Comparison of ENCODE assay signal across 16 cellular contexts in genomic region chr21:46421756-46422555, GRCh38. TPM values are rescaled to one million over a fixed set of nuclear protein-coding genes. Genes with fewer than 3 reads are reported as not detected.
DNase-seq lines count a peak whose midpoint lies in the region; ATAC-seq and TF ChIP-seq lines count a peak whose summit lies in the region.
"Had no signal": no experiment of that assay in that cellular context is flagged by ENCODE, and none has a peak within 500 bp of the region (broad histone marks: within the 10 kb centered on the region; RNA-seq: fewer than 3 reads in every experiment).

No MANE protein-coding gene starts in this region.

- no peak for DNase-seq in activated CD8-positive, alpha-beta T cell treated with anti-CD3 and anti-CD28 coated beads, Interleukin-2, amount 10 ng/mL, durations not matched to agents 7 days and 5 days
- no peak for DNase-seq in activated CD8-positive, alpha-beta T cell treated with anti-CD3 and anti-CD28 coated beads for 36 hours
- DNase-seq in H9 (no peak), immature natural killer cell (no peak), sigmoid colon (peak; percentile 42)
- DNase-seq in activated T-helper 2 cell treated with anti-CD3 and anti-CD28 coated beads, Interferon-gamma antibody, Interleukin-2, Interleukin-4, amounts not matched to agents 10 μg/mL and 5 μg/mL and 100 μg/mL, durations not matched to agents 14 hours and 24 hours and 36 hours (ENCODE audit: low spot score): no peak
- DNase-seq: 8988T, GF-D8, IMR-90, NCI-H1417, NCI-H1930, NCI-H2171 treated with DMSO at 0.1 percent for 48 hours, Peyer's patch, SHP77 treated with DMSO at 0.1 percent for 48 hours had no signal

- H3K23ac ChIP-seq in H9 (ENCODE audit: insufficient read length, low read depth, low read length): no peak overlapping the region

- no peaks in the 10 kb centered on the region for H3K9me3 Mint-ChIP-seq in activated CD8-positive, alpha-beta T cell treated with anti-CD3 and anti-CD28 coated beads, Interleukin-2, amount 10 ng/mL, durations not matched to agents 7 days and 5 days (ENCODE audit: insufficient read depth)
- no peaks in the 10 kb centered on the region for H3K9me3 Mint-ChIP-seq in activated CD8-positive, alpha-beta T cell treated with anti-CD3 and anti-CD28 coated beads for 36 hours
- H3K9me3 Mint-ChIP-seq in H9: no peaks in the 10 kb centered on the region
- no peaks in the 10 kb centered on the region for H3K9me3 Mint-ChIP-seq in immature natural killer cell
- H3K9me3 Mint-ChIP-seq in activated T-helper 2 cell treated with anti-CD3 and anti-CD28 coated beads, Interferon-gamma antibody, Interleukin-2, Interleukin-4, amounts not matched to agents 10 μg/mL and 5 μg/mL and 100 μg/mL, durations not matched to agents 14 hours and 24 hours and 36 hours: no peaks in the 10 kb centered on the region

- ATAC-seq in activated CD8-positive, alpha-beta T cell treated with anti-CD3 and anti-CD28 coated beads, Interleukin-2, amount 10 ng/mL, durations not matched to agents 7 days and 5 days: no peak
- ATAC-seq in activated CD8-positive, alpha-beta T cell treated with anti-CD3 and anti-CD28 coated beads for 36 hours: no peak
- ATAC-seq in HG02981 (IDR thresholded peaks at IDR 0.05; ENCODE audit: unreplicated experiment) (no peak), HG02588 (IDR thresholded peaks at IDR 0.05; ENCODE audit: unreplicated experiment) (no peak)

- H3K14ac ChIP-seq in H9 (ENCODE audit: insufficient read depth, low read length): no peak overlapping the region; the same call in 1 of the 2 replicates

- H2BK5ac ChIP-seq in H9 (ENCODE audit: insufficient read length, low read length): no peak overlapping the region

- no peak overlapping the region for H3K4me3 ChIP-seq in sigmoid colon
- H3K4me3 ChIP-seq: Peyer's patch had no signal

- intact Hi-C loops in activated CD8-positive, alpha-beta T cell treated with anti-CD3 and anti-CD28 coated beads for 36 hours (cut with micrococcal nuclease): no loop called here
- intact Hi-C loops in sigmoid colon (cut with DNase I): no loop called here
- intact Hi-C loops in activated T-helper 2 cell treated with anti-CD3 and anti-CD28 coated beads, Interferon-gamma antibody, Interleukin-2, Interleukin-4, amounts not matched to agents 10 μg/mL and 5 μg/mL and 100 μg/mL, durations not matched to agents 14 hours and 24 hours and 36 hours (cut with micrococcal nuclease): no loop called here

- H3K4ac ChIP-seq in H9 (ENCODE audit: low read depth, low read length): no peak overlapping the region

- no peaks in the 10 kb centered on the region for H3K27me3 Mint-ChIP-seq in activated CD8-positive, alpha-beta T cell treated with anti-CD3 and anti-CD28 coated beads, Interleukin-2, amount 10 ng/mL, durations not matched to agents 7 days and 5 days (ENCODE audit: low read depth)
- no peaks in the 10 kb centered on the region for H3K27me3 Mint-ChIP-seq in activated CD8-positive, alpha-beta T cell treated with anti-CD3 and anti-CD28 coated beads for 36 hours
- H3K27me3 Mint-ChIP-seq in H9 (ENCODE audit: low read depth) (no peaks in the 10 kb centered on the region), immature natural killer cell (ENCODE audit: low read depth in 3 of 3) (peaks cover 15 to 26% (median 24%) of the 10 kb centered on the region in 3 donors)
- no peaks in the 10 kb centered on the region for H3K27me3 Mint-ChIP-seq in activated T-helper 2 cell treated with anti-CD3 and anti-CD28 coated beads, Interferon-gamma antibody, Interleukin-2, Interleukin-4, amounts not matched to agents 10 μg/mL and 5 μg/mL and 100 μg/mL, durations not matched to agents 14 hours and 24 hours and 36 hours (ENCODE audit: low read depth)

- no peak overlapping the region for H3K9ac ChIP-seq in H9 (ENCODE audit: extremely low read depth, insufficient read length, low read length)

- peaks cover 38% of the 10 kb centered on the region for H3K36me3 Mint-ChIP-seq in activated CD8-positive, alpha-beta T cell treated with anti-CD3 and anti-CD28 coated beads, Interleukin-2, amount 10 ng/mL, durations not matched to agents 7 days and 5 days (ENCODE audit: low read depth)
- H3K36me3 Mint-ChIP-seq in activated CD8-positive, alpha-beta T cell treated with anti-CD3 and anti-CD28 coated beads for 36 hours (ENCODE audit: low read depth): peaks cover 14% of the 10 kb centered on the region
- peaks cover 10 to 47% (median 45%) of the 10 kb centered on the region in 3 experiments for H3K36me3 Mint-ChIP-seq in H9 (ENCODE audit: insufficient read depth in 1 of 3, low read depth in 3 of 3)
- H3K36me3 Mint-ChIP-seq in immature natural killer cell: peaks cover 14 to 23% (median 21%) of the 10 kb centered on the region in 3 donors
- peaks cover 23% of the 10 kb centered on the region for H3K36me3 Mint-ChIP-seq in activated T-helper 2 cell treated with anti-CD3 and anti-CD28 coated beads, Interferon-gamma antibody, Interleukin-2, Interleukin-4, amounts not matched to agents 10 μg/mL and 5 μg/mL and 100 μg/mL, durations not matched to agents 14 hours and 24 hours and 36 hours (ENCODE audit: low read depth)

- peak overlapping the region; percentile 60 for H3K27ac Mint-ChIP-seq in activated CD8-positive, alpha-beta T cell treated with anti-CD3 and anti-CD28 coated beads, Interleukin-2, amount 10 ng/mL, durations not matched to agents 7 days and 5 days
- no peak overlapping the region for H3K27ac Mint-ChIP-seq in activated CD8-positive, alpha-beta T cell treated with anti-CD3 and anti-CD28 coated beads for 36 hours
- H3K27ac Mint-ChIP-seq in H9: peak overlapping the region; percentile 70 to 77 (median 72); a peak in 2 of 7 replicates
- H3K27ac Mint-ChIP-seq in immature natural killer cell: peak overlapping the region in 4 of 6 donors; percentile 49 to 100 (median 72)
- no peak overlapping the region for H3K27ac Mint-ChIP-seq in activated T-helper 2 cell treated with anti-CD3 and anti-CD28 coated beads, Interferon-gamma antibody, Interleukin-2, Interleukin-4, amounts not matched to agents 10 μg/mL and 5 μg/mL and 100 μg/mL, durations not matched to agents 14 hours and 24 hours and 36 hours

- CTCF ChIA-PET in activated CD8-positive, alpha-beta T cell treated with anti-CD3 and anti-CD28 coated beads, Interleukin-2, amount 10 ng/mL, durations not matched to agents 7 days and 5 days (lab: Charles Lee): no interaction called here
- CTCF ChIA-PET in activated CD8-positive, alpha-beta T cell treated with anti-CD3 and anti-CD28 coated beads for 36 hours (lab: Charles Lee): no interaction called here

- H2BK12ac ChIP-seq in H9 (ENCODE audit: insufficient read length, low read depth, low read length): no peak overlapping the region

- 0 out of 2 replicates have a peak overlapping the region, but pooled peaks have one; percentile 38 for H2BK15ac ChIP-seq in H9 (ENCODE audit: low read depth, low read length)

- H4K5ac ChIP-seq in H9 (ENCODE audit: insufficient read length, low read depth, low read length): no peak overlapping the region

- H3K23me2 ChIP-seq in H9 (ENCODE audit: insufficient read length, low read depth, low read length, poor library complexity, severe bottlenecking): no peaks in the 10 kb centered on the region

- H3K27me3 ChIP-seq in H9 (ENCODE audit: insufficient read depth, low read length): no peaks in the 10 kb centered on the region
- no peaks in the 10 kb centered on the region for H3K27me3 ChIP-seq in sigmoid colon
- H3K27me3 ChIP-seq: Peyer's patch had no signal

- TF ChIP-seq POLR2A in sigmoid colon (IDR thresholded peaks at IDR 0.05): no peak

- no peak overlapping the region for H3K18ac ChIP-seq in H9 (ENCODE audit: insufficient read length, low read depth, low read length)

- H3K36me3 ChIP-seq in sigmoid colon: peaks cover 2 to 71% (median 21%) of the 10 kb centered on the region in 4 donors

- no peaks in the 10 kb centered on the region for H3K79me1 ChIP-seq in H9 (ENCODE audit: insufficient read depth, low read depth, low read length, poor library complexity, severe bottlenecking)

- H2AFZ ChIP-seq in H9 (ENCODE audit: low read length): no peak overlapping the region

- H4K91ac ChIP-seq in H9 (ENCODE audit: insufficient read length, low read depth, low read length): no peak overlapping the region

- no peak overlapping the region for H2BK20ac ChIP-seq in H9 (ENCODE audit: low read depth, low read length, poor library complexity, severe bottlenecking)

- no peak for TF ChIP-seq CTCF in activated CD8-positive, alpha-beta T cell treated with anti-CD3 and anti-CD28 coated beads for 36 hours (IDR thresholded peaks at IDR 0.05)
- TF ChIP-seq CTCF in H9 (conservative IDR thresholded peaks at IDR 0.05) (no peak), sigmoid colon (IDR thresholded peaks at IDR 0.05) (no peak)

- POLR2A ChIA-PET in activated CD8-positive, alpha-beta T cell treated with anti-CD3 and anti-CD28 coated beads, Interleukin-2, amount 10 ng/mL, durations not matched to agents 7 days and 5 days (lab: Charles Lee): no interaction called here
- POLR2A ChIA-PET in activated CD8-positive, alpha-beta T cell treated with anti-CD3 and anti-CD28 coated beads for 36 hours (lab: Charles Lee): interaction anchor here (0.6 to 1.5 kb wide), 3 partner anchors 36 to 53 kb away, joined by 3 to 4 read pairs (median 3); no protein-coding TSS in a partner anchor

- no peak overlapping the region for H3K4me3 Mint-ChIP-seq in activated CD8-positive, alpha-beta T cell treated with anti-CD3 and anti-CD28 coated beads, Interleukin-2, amount 10 ng/mL, durations not matched to agents 7 days and 5 days
- H3K4me3 Mint-ChIP-seq in activated CD8-positive, alpha-beta T cell treated with anti-CD3 and anti-CD28 coated beads for 36 hours: no peak overlapping the region
- H3K4me3 Mint-ChIP-seq in H9 (no peak overlapping the region), immature natural killer cell (no peak overlapping the region)
- no peak overlapping the region for H3K4me3 Mint-ChIP-seq in activated T-helper 2 cell treated with anti-CD3 and anti-CD28 coated beads, Interferon-gamma antibody, Interleukin-2, Interleukin-4, amounts not matched to agents 10 μg/mL and 5 μg/mL and 100 μg/mL, durations not matched to agents 14 hours and 24 hours and 36 hours (ENCODE audit: low read depth)

- no peaks in the 10 kb centered on the region for H4K20me1 ChIP-seq in H9 (ENCODE audit: control insufficient read depth, insufficient read depth, insufficient read length)

- no peak overlapping the region for H3K27ac ChIP-seq in H9 (ENCODE audit: insufficient read length, low read depth, low read length)
- no peak overlapping the region for H3K27ac ChIP-seq in sigmoid colon
- H3K27ac ChIP-seq: Peyer's patch had no signal

- H3K4me1 ChIP-seq in H9 (ENCODE audit: insufficient read depth, low read length): no peaks in the 10 kb centered on the region
- H3K4me1 ChIP-seq in sigmoid colon: no peaks in the 10 kb centered on the region
- H3K4me1 ChIP-seq: Peyer's patch had no signal

- no peak overlapping the region for H2AK5ac ChIP-seq in H9 (ENCODE audit: insufficient read length, low read length)

- TF ChIP-seq EP300 in sigmoid colon (IDR thresholded peaks at IDR 0.05): no peak

- H3K4me1 Mint-ChIP-seq in activated CD8-positive, alpha-beta T cell treated with anti-CD3 and anti-CD28 coated beads, Interleukin-2, amount 10 ng/mL, durations not matched to agents 7 days and 5 days (ENCODE audit: low read depth): peaks cover 31% of the 10 kb centered on the region
- peaks cover 22% of the 10 kb centered on the region for H3K4me1 Mint-ChIP-seq in activated CD8-positive, alpha-beta T cell treated with anti-CD3 and anti-CD28 coated beads for 36 hours (ENCODE audit: low read depth)
- H3K4me1 Mint-ChIP-seq in H9: peaks cover 7 to 11% of the 10 kb centered on the region in 2 experiments; a peak in 3 of 4 replicates
- peaks cover 24 to 30% of the 10 kb centered on the region in 2 donors for H3K4me1 Mint-ChIP-seq in immature natural killer cell
- H3K4me1 Mint-ChIP-seq in activated T-helper 2 cell treated with anti-CD3 and anti-CD28 coated beads, Interferon-gamma antibody, Interleukin-2, Interleukin-4, amounts not matched to agents 10 μg/mL and 5 μg/mL and 100 μg/mL, durations not matched to agents 14 hours and 24 hours and 36 hours (ENCODE audit: low read depth): peaks cover 3% of the 10 kb centered on the region

- H4K8ac ChIP-seq in H9 (replicated peaks; ENCODE audit: insufficient read length, low read depth, low read length): no peak overlapping the region

- no peaks in the 10 kb centered on the region for H3K79me2 ChIP-seq in H9 (ENCODE audit: insufficient read depth, low read length)

- no peak overlapping the region for H3K4me2 ChIP-seq in H9 (ENCODE audit: insufficient read depth, insufficient read length, low read length)

- H3K9me3 ChIP-seq in H9 (ENCODE audit: control insufficient read depth, low read depth, low read length): no peaks in the 10 kb centered on the region
- H3K9me3 ChIP-seq in sigmoid colon: no peaks in the 10 kb centered on the region
- H3K9me3 ChIP-seq: Peyer's patch had no signal

- no peak overlapping the region for H3K56ac ChIP-seq in H9 (ENCODE audit: insufficient read length, low read depth, low read length)

- no CpG with 5 or more reads among the region's 35 CpGs for WGBS in H9 (ENCODE audit: extremely low coverage, insufficient read length, low lambda C conversion rate)
- WGBS in sigmoid colon, 2 donors: 94% methylated on average over 35 of the region's 35 CpGs

- no peak overlapping the region for H3T11ph ChIP-seq in H9 (ENCODE audit: low read length)

- no peak overlapping the region for H2BK120ac ChIP-seq in H9 (ENCODE audit: low read depth, low read length, poor library complexity, severe bottlenecking)

RNA-seq across cellular contexts. Expression of gene DIP2A, which starts 36.7 kb away (rescaled TPM):
- total RNA-seq in activated CD8-positive, alpha-beta T cell treated with anti-CD3 and anti-CD28 coated beads, Interleukin-2, amount 10 ng/mL, durations not matched to agents 7 days and 5 days: 10 to 100 TPM; 53.7 to 53.9 TPM
- total RNA-seq in activated CD8-positive, alpha-beta T cell treated with anti-CD3 and anti-CD28 coated beads for 36 hours: 10 to 100 TPM; 30.9 to 34.1 TPM
- 23.0 and 25.2 TPM in 2 replicates for total RNA-seq in H9 (2021)
- polyA plus RNA-seq in immature natural killer cell: 10 to 100 TPM; 23.1 to 64.8 (median 26.9) TPM
- total RNA-seq in sigmoid colon: 10 to 100 TPM; 22.8 to 49.3 (median 25.5) TPM
- 10 to 100 TPM in 2 of 3 donors, 1 to 10 TPM in 1; 9.0 to 27.5 (median 11.4) TPM for polyA plus RNA-seq in sigmoid colon
- total RNA-seq in activated T-helper 2 cell treated with anti-CD3 and anti-CD28 coated beads, Interferon-gamma antibody, Interleukin-2, Interleukin-4, amounts not matched to agents 10 μg/mL and 5 μg/mL and 100 μg/mL, durations not matched to agents 14 hours and 24 hours and 36 hours: 36.1 and 37.5 TPM in 2 replicates

Comparison
In these comparisons a context has a peak if more than half of its experiments do, and no peak if none do; other contexts are left out.
1. H3K27ac Mint-ChIP-seq: peak in activated CD8-positive, alpha-beta T cell treated with anti-CD3 and anti-CD28 coated beads, Interleukin-2, amount 10 ng/mL, durations not matched to agents 7 days and 5 days (single experiment), H9 (3 of 3) and immature natural killer cell (4 of 6); none in activated CD8-positive, alpha-beta T cell treated with anti-CD3 and anti-CD28 coated beads for 36 hours (single experiment) and activated T-helper 2 cell treated with anti-CD3 and anti-CD28 coated beads, Interferon-gamma antibody, Interleukin-2, Interleukin-4, amounts not matched to agents 10 μg/mL and 5 μg/mL and 100 μg/mL, durations not matched to agents 14 hours and 24 hours and 36 hours (single experiment).